In the genomic region with DNA sequence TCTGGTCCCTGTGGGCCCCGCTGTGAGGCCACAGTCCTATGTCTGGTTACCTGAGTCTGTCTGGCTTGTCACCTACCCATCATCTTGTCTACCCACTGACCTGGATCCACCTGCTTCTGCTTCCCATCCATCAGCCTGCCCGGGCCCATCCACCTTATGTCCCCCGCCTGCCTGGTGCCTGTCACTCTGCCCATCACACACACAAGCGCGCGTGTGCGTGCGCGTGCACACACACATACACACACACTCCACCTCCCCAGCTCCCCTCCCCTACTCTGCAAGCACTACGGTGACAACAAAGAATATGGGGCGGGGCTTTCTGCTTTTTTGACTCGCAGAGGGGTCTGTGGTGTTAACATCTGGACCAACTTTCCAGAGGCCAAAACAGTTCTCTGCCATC, we compare ENCODE assay signal across 19 cellular contexts. TPM values are rescaled to one million over a fixed set of nuclear protein-coding genes. Genes with fewer than 3 reads are reported as not detected.
"Had no signal": no experiment of that assay in that cellular context is flagged by ENCODE, and none has a peak within 500 bp of the region (broad histone marks: within the 10 kb centered on the region; RNA-seq: fewer than 3 reads in every experiment).

No MANE protein-coding gene starts in this region.

- H2AFZ ChIP-seq: hepatocyte had no signal

- H3K27ac ChIP-seq: coronary artery, dorsolateral prefrontal cortex, esophagus muscularis mucosa, foreskin keratinocyte, gastroesophageal sphincter, heart left ventricle, hepatocyte, left lung, lower lobe of right lung had no signal

- H3K4me3 ChIP-seq: coronary artery, dorsolateral prefrontal cortex, esophagus muscularis mucosa, gastroesophageal sphincter, heart left ventricle, hepatocyte, left lung, lower lobe of right lung, mucosa of descending colon had no signal

- H3K36me3 ChIP-seq: esophagus muscularis mucosa, gastroesophageal sphincter, heart left ventricle, left lung, lower lobe of right lung had no signal

- DNase-seq: dermis blood vessel endothelial cell; dorsolateral prefrontal cortex; effector CD4-positive, alpha-beta T cell; effector memory CD4-positive, alpha-beta T cell; foreskin keratinocyte; heart left ventricle; left cardiac atrium; left lung; left ventricle myocardium superior; lower lobe of right lung; mesenchymal stem cell; mucosa of descending colon had no signal

- H3K4me1 ChIP-seq: esophagus muscularis mucosa, foreskin keratinocyte, gastroesophageal sphincter, left lung, lower lobe of right lung had no signal

- H3K4me2 ChIP-seq: hepatocyte had no signal

- H3K9me3 ChIP-seq: esophagus muscularis mucosa, gastroesophageal sphincter, heart left ventricle, left lung, lower lobe of right lung, mucosa of descending colon had no signal

RNA-seq across cellular contexts. Expression of gene CDH22, which starts 8.0 kb away (rescaled TPM):
- polyA plus RNA-seq: endothelial cell of umbilical vein, fibroblast of lung, foreskin keratinocyte, hepatocyte, keratinocyte had no signal
